16 cellular contexts compared by ENCODE assay signal in genomic region chr22:47610281-47610680, GRCh38.
DNase-seq lines count a peak whose midpoint lies in the region; ATAC-seq and TF ChIP-seq lines count a peak whose summit lies in the region.
"Had no signal": no experiment of that assay in that cellular context is flagged by ENCODE, and none has a peak within 500 bp of the region (broad histone marks: within the 10 kb centered on the region; RNA-seq: fewer than 3 reads in every experiment).

No MANE protein-coding gene starts in this region.

- no peaks in the 10 kb centered on the region for H3K9me3 ChIP-seq in RWPE2 (ENCODE audit: severe bottlenecking)
- H3K9me3 ChIP-seq in lower lobe of right lung, result no peaks in the 10 kb centered on the region
- H3K9me3 ChIP-seq: BLaER1 had no signal

- H3K4me3 Mint-ChIP-seq in activated CD8-positive, alpha-beta T cell treated with anti-CD3 and anti-CD28 coated beads, Interleukin-2, amount 10 ng/mL, durations not matched to agents 7 days and 5 days, result no peak overlapping the region
- no peak overlapping the region for H3K4me3 Mint-ChIP-seq in activated CD8-positive, alpha-beta T cell treated with anti-CD3 and anti-CD28 coated beads for 36 hours
- no peak overlapping the region for H3K4me3 Mint-ChIP-seq in stimulated activated effector memory CD8-positive, alpha-beta T cell treated with anti-CD3 and anti-CD28 coated beads, Interleukin-12 subunit alpha, Interleukin-12 subunit beta, amount 100 ng/mL, for 72 hours
- H3K4me3 Mint-ChIP-seq: CD4-positive, CD25-positive, alpha-beta regulatory T cell; H9 had no signal

- CTCF ChIA-PET in activated CD8-positive, alpha-beta T cell treated with anti-CD3 and anti-CD28 coated beads, Interleukin-2, amount 10 ng/mL, durations not matched to agents 7 days and 5 days (lab: Charles Lee), result no interaction called here
- CTCF ChIA-PET in activated CD8-positive, alpha-beta T cell treated with anti-CD3 and anti-CD28 coated beads for 36 hours (lab: Charles Lee), result no interaction called here

- ATAC-seq in activated CD8-positive, alpha-beta T cell treated with anti-CD3 and anti-CD28 coated beads, Interleukin-2, amount 10 ng/mL, durations not matched to agents 7 days and 5 days, result no peak
- no peak for ATAC-seq in activated CD8-positive, alpha-beta T cell treated with anti-CD3 and anti-CD28 coated beads for 36 hours
- ATAC-seq in RWPE2 (ENCODE audit: low read depth) (no peak), lower lobe of right lung (no peak)
- ATAC-seq in stimulated activated effector memory CD8-positive, alpha-beta T cell treated with anti-CD3 and anti-CD28 coated beads, Interleukin-12 subunit alpha, Interleukin-12 subunit beta, amount 100 ng/mL, for 72 hours, result peak; percentile 43
- ATAC-seq: GM12878 had no signal

- peak; percentile 23 for DNase-seq in activated CD8-positive, alpha-beta T cell treated with anti-CD3 and anti-CD28 coated beads, Interleukin-2, amount 10 ng/mL, durations not matched to agents 7 days and 5 days
- no peak for DNase-seq in activated CD8-positive, alpha-beta T cell treated with anti-CD3 and anti-CD28 coated beads for 36 hours
- peak; percentile 11 for DNase-seq in RWPE2 (ENCODE audit: low spot score)
- DNase-seq in lower lobe of right lung, result peak; percentile 24
- no peak for DNase-seq in stimulated activated effector memory CD8-positive, alpha-beta T cell treated with anti-CD3 and anti-CD28 coated beads, Interleukin-12 subunit alpha, Interleukin-12 subunit beta, amount 100 ng/mL, for 72 hours (ENCODE audit: low spot score in 2 of 2)
- DNase-seq in NCI-H748 (lab: John Stamatoyannopoulos, UW; ENCODE audit: unreplicated experiment), result no peak
- no peak for DNase-seq in T1000 (lab: John Stamatoyannopoulos, UW)
- DNase-seq: 8988T; AML-193; Calu3; CD4-positive, CD25-positive, alpha-beta regulatory T cell; DMS 273 treated with DMSO at 0.1 percent for 48 hours; GOT3; H9 had no signal

- H3K27me3 Mint-ChIP-seq in activated CD8-positive, alpha-beta T cell treated with anti-CD3 and anti-CD28 coated beads, Interleukin-2, amount 10 ng/mL, durations not matched to agents 7 days and 5 days (ENCODE audit: low read depth), result no peaks in the 10 kb centered on the region
- H3K27me3 Mint-ChIP-seq in activated CD8-positive, alpha-beta T cell treated with anti-CD3 and anti-CD28 coated beads for 36 hours, result no peaks in the 10 kb centered on the region
- H3K27me3 Mint-ChIP-seq: CD4-positive, CD25-positive, alpha-beta regulatory T cell had no signal

- no peak overlapping the region for H3K4me3 ChIP-seq in RWPE2 (ENCODE audit: severe bottlenecking)
- no peak overlapping the region for H3K4me3 ChIP-seq in lower lobe of right lung
- H3K4me3 ChIP-seq: BLaER1, GM12878 had no signal

- H3K36me3 Mint-ChIP-seq in activated CD8-positive, alpha-beta T cell treated with anti-CD3 and anti-CD28 coated beads, Interleukin-2, amount 10 ng/mL, durations not matched to agents 7 days and 5 days (ENCODE audit: low read depth), result no peaks in the 10 kb centered on the region
- no peaks in the 10 kb centered on the region for H3K36me3 Mint-ChIP-seq in activated CD8-positive, alpha-beta T cell treated with anti-CD3 and anti-CD28 coated beads for 36 hours (ENCODE audit: low read depth)
- H3K36me3 Mint-ChIP-seq in stimulated activated effector memory CD8-positive, alpha-beta T cell treated with anti-CD3 and anti-CD28 coated beads, Interleukin-12 subunit alpha, Interleukin-12 subunit beta, amount 100 ng/mL, for 72 hours, result peaks cover 6% of the 10 kb centered on the region
- H3K36me3 Mint-ChIP-seq: CD4-positive, CD25-positive, alpha-beta regulatory T cell had no signal

- H3K9me3 Mint-ChIP-seq in activated CD8-positive, alpha-beta T cell treated with anti-CD3 and anti-CD28 coated beads, Interleukin-2, amount 10 ng/mL, durations not matched to agents 7 days and 5 days (ENCODE audit: insufficient read depth), result no peaks in the 10 kb centered on the region
- no peaks in the 10 kb centered on the region for H3K9me3 Mint-ChIP-seq in activated CD8-positive, alpha-beta T cell treated with anti-CD3 and anti-CD28 coated beads for 36 hours
- H3K9me3 Mint-ChIP-seq in stimulated activated effector memory CD8-positive, alpha-beta T cell treated with anti-CD3 and anti-CD28 coated beads, Interleukin-12 subunit alpha, Interleukin-12 subunit beta, amount 100 ng/mL, for 72 hours, result no peaks in the 10 kb centered on the region

- POLR2A ChIA-PET in activated CD8-positive, alpha-beta T cell treated with anti-CD3 and anti-CD28 coated beads, Interleukin-2, amount 10 ng/mL, durations not matched to agents 7 days and 5 days (lab: Charles Lee), result no interaction called here
- POLR2A ChIA-PET in activated CD8-positive, alpha-beta T cell treated with anti-CD3 and anti-CD28 coated beads for 36 hours (lab: Charles Lee), result no interaction called here

- TF ChIP-seq CTCF in activated CD8-positive, alpha-beta T cell treated with anti-CD3 and anti-CD28 coated beads for 36 hours (IDR thresholded peaks at IDR 0.05), result no peak
- TF ChIP-seq CTCF in RWPE2 (IDR thresholded peaks at IDR 0.05; ENCODE audit: poor library complexity, severe bottlenecking) (no peak), lower lobe of right lung (IDR thresholded peaks at IDR 0.05) (no peak)

- H3K27ac Mint-ChIP-seq in activated CD8-positive, alpha-beta T cell treated with anti-CD3 and anti-CD28 coated beads, Interleukin-2, amount 10 ng/mL, durations not matched to agents 7 days and 5 days, result no peak overlapping the region
- H3K27ac Mint-ChIP-seq in activated CD8-positive, alpha-beta T cell treated with anti-CD3 and anti-CD28 coated beads for 36 hours, result no peak overlapping the region
- no peak overlapping the region for H3K27ac Mint-ChIP-seq in stimulated activated effector memory CD8-positive, alpha-beta T cell treated with anti-CD3 and anti-CD28 coated beads, Interleukin-12 subunit alpha, Interleukin-12 subunit beta, amount 100 ng/mL, for 72 hours
- H3K27ac Mint-ChIP-seq: CD4-positive, CD25-positive, alpha-beta regulatory T cell; H9 had no signal

- intact Hi-C loops in activated CD8-positive, alpha-beta T cell treated with anti-CD3 and anti-CD28 coated beads for 36 hours (cut with micrococcal nuclease), result no loop called here
- intact Hi-C loops in lower lobe of right lung (cut with DNase I), result no loop called here

- H3K27ac ChIP-seq in RWPE2 (ENCODE audit: poor library complexity, severe bottlenecking), result no peak overlapping the region
- H3K27ac ChIP-seq in lower lobe of right lung, result no peak overlapping the region
- H3K27ac ChIP-seq: BLaER1 had no signal

- H3K36me3 ChIP-seq in RWPE2 (ENCODE audit: low read depth), result no peaks in the 10 kb centered on the region
- no peaks in the 10 kb centered on the region for H3K36me3 ChIP-seq in lower lobe of right lung
- H3K36me3 ChIP-seq: BLaER1 had no signal

- H3K27me3 ChIP-seq in RWPE2 (ENCODE audit: insufficient read depth, poor library complexity, severe bottlenecking), result peaks cover 8% of the 10 kb centered on the region
- H3K27me3 ChIP-seq in lower lobe of right lung (ENCODE audit: low read depth), result peaks cover 12% of the 10 kb centered on the region
- H3K27me3 ChIP-seq: BLaER1 had no signal

- H3K4me1 Mint-ChIP-seq in activated CD8-positive, alpha-beta T cell treated with anti-CD3 and anti-CD28 coated beads, Interleukin-2, amount 10 ng/mL, durations not matched to agents 7 days and 5 days (ENCODE audit: low read depth), result no peaks in the 10 kb centered on the region
- no peaks in the 10 kb centered on the region for H3K4me1 Mint-ChIP-seq in activated CD8-positive, alpha-beta T cell treated with anti-CD3 and anti-CD28 coated beads for 36 hours (ENCODE audit: low read depth)
- H3K4me1 Mint-ChIP-seq in stimulated activated effector memory CD8-positive, alpha-beta T cell treated with anti-CD3 and anti-CD28 coated beads, Interleukin-12 subunit alpha, Interleukin-12 subunit beta, amount 100 ng/mL, for 72 hours, result no peaks in the 10 kb centered on the region
- H3K4me1 Mint-ChIP-seq: CD4-positive, CD25-positive, alpha-beta regulatory T cell; H9 had no signal

- H3K4me1 ChIP-seq in RWPE2 (ENCODE audit: insufficient read depth, poor library complexity, severe bottlenecking), result no peaks in the 10 kb centered on the region
- no peaks in the 10 kb centered on the region for H3K4me1 ChIP-seq in lower lobe of right lung

Comparison
In these comparisons a context has a peak if more than half of its experiments do, and no peak if none do; other contexts are left out.
1. DNase-seq: peak in activated CD8-positive, alpha-beta T cell treated with anti-CD3 and anti-CD28 coated beads, Interleukin-2, amount 10 ng/mL, durations not matched to agents 7 days and 5 days (single experiment), RWPE2 (single experiment) and lower lobe of right lung (single experiment); none in activated CD8-positive, alpha-beta T cell treated with anti-CD3 and anti-CD28 coated beads for 36 hours (single experiment), stimulated activated effector memory CD8-positive, alpha-beta T cell treated with anti-CD3 and anti-CD28 coated beads, Interleukin-12 subunit alpha, Interleukin-12 subunit beta, amount 100 ng/mL, for 72 hours (0 of 2), NCI-H748 (single experiment) and T1000 (single experiment).